ENCODE assay signal across 9 cellular contexts in genomic region chrX:37686348-37686736, GRCh38. TPM values are rescaled to one million over a fixed set of nuclear protein-coding genes. Genes with fewer than 3 reads are reported as not detected.
DNase-seq lines count a peak whose midpoint lies in the region; ATAC-seq and TF ChIP-seq lines count a peak whose summit lies in the region.
"Had no signal": no experiment of that assay in that cellular context is flagged by ENCODE, and none has a peak within 500 bp of the region (broad histone marks: within the 10 kb centered on the region; RNA-seq: fewer than 3 reads in every experiment).

No MANE protein-coding gene starts in this region.

- DNase-seq in RWPE2 (ENCODE audit: low spot score) (no peak), epithelial cell of esophagus (ENCODE audit: low read depth) (no peak), prostate gland (ENCODE audit: low spot score) (no peak), NCI-H1694 (lab: John Stamatoyannopoulos, UW) (no peak), H7 (no peak), uterus (no peak)
- DNase-seq in activated naive CD4-positive, alpha-beta T cell treated with anti-CD3 and anti-CD28 coated beads, Interleukin-2, amount 50 U/mL, for 16 hours, result no peak
- DNase-seq: NCI-H1694 treated with DMSO at 0.1 percent for 48 hours had no signal

- H3K9me3 ChIP-seq in HEK293 (ENCODE audit: control insufficient read depth, insufficient read depth, low read depth, low read length), result no peaks in the 10 kb centered on the region
- H3K9me3 ChIP-seq in RWPE2 (ENCODE audit: severe bottlenecking), result no peaks in the 10 kb centered on the region
- H3K9me3 ChIP-seq in prostate gland, result no peaks in the 10 kb centered on the region
- H3K9me3 ChIP-seq in uterus, result no peaks in the 10 kb centered on the region

- TF ChIP-seq CTCF in HEK293 (tag by site-specific recombination; IDR thresholded peaks at IDR 0.05) (no peak), RWPE2 (IDR thresholded peaks at IDR 0.05; ENCODE audit: poor library complexity, severe bottlenecking) (no peak), epithelial cell of esophagus (IDR thresholded peaks at IDR 0.05; ENCODE audit: insufficient read depth, low read depth, low read length, missing control alignments) (no peak), prostate gland (IDR thresholded peaks at IDR 0.05) (no peak), uterus (IDR thresholded peaks at IDR 0.05) (no peak)

- no peak for ATAC-seq in RWPE2 (ENCODE audit: low read depth)

- intact Hi-C loops in prostate gland (cut with DNase I) (loop anchor here (5.0 kb wide), 1 partner anchor 161 kb away; the partner anchor contains the start of gene DYNLT3), uterus (cut with DNase I; ENCODE audit: low total_unique reads) (no loop called here)

- CTCF ChIA-PET in HEK293 (lab: Yijun Ruan, JAX), result no interaction called here

- H3K27me3 ChIP-seq in RWPE2 (ENCODE audit: insufficient read depth, poor library complexity, severe bottlenecking), result no peaks in the 10 kb centered on the region
- no peaks in the 10 kb centered on the region for H3K27me3 ChIP-seq in prostate gland (replicated peaks; ENCODE audit: insufficient read depth)
- H3K27me3 ChIP-seq in H7 (ENCODE audit: control insufficient read depth, insufficient read depth, low read length), result peaks cover 13% of the 10 kb centered on the region
- H3K27me3 ChIP-seq in uterus, result peaks cover 0 to 4% of the 10 kb centered on the region in 2 donors

- H3K4me3 ChIP-seq in HEK293 (ENCODE audit: low read depth, low read length) (peak overlapping the region; percentile 50), RWPE2 (ENCODE audit: severe bottlenecking) (peak overlapping the region; percentile 40), epithelial cell of esophagus (ENCODE audit: low read length) (peak overlapping the region; percentile 34), prostate gland (peak overlapping the region; percentile 37 to 44), H7 (ENCODE audit: insufficient read depth, low read depth, low read length) (no peak overlapping the region; the same call in 1 of the 2 replicates), uterus (peak overlapping the region in 1 of 2 donors; percentile 54)

- TF ChIP-seq POLR2A in prostate gland (IDR thresholded peaks at IDR 0.05), result no peak
- no peak for TF ChIP-seq POLR2A in uterus (IDR thresholded peaks at IDR 0.05)

- WGBS in prostate gland, result 82% methylated on average over 2 of the region's 5 CpGs

- no peaks in the 10 kb centered on the region for H3K36me3 ChIP-seq in HEK293 (ENCODE audit: control insufficient read depth in 2 of 2, insufficient read depth in 1 of 2, low read length in 2 of 2)
- no peaks in the 10 kb centered on the region for H3K36me3 ChIP-seq in RWPE2 (ENCODE audit: low read depth)
- no peaks in the 10 kb centered on the region for H3K36me3 ChIP-seq in prostate gland
- no peaks in the 10 kb centered on the region for H3K36me3 ChIP-seq in H7 (replicated peaks; ENCODE audit: control insufficient read depth, insufficient read depth, low read length)
- H3K36me3 ChIP-seq in uterus, result no peaks in the 10 kb centered on the region

- POLR2A ChIA-PET in HEK293 (lab: Yijun Ruan, JAX), result no interaction called here

- no peaks in the 10 kb centered on the region; the same call in 1 of the 2 replicates for H3K4me1 ChIP-seq in HEK293 (ENCODE audit: control insufficient read depth, insufficient read depth, low read length)
- no peaks in the 10 kb centered on the region for H3K4me1 ChIP-seq in RWPE2 (ENCODE audit: insufficient read depth, poor library complexity, severe bottlenecking)
- no peaks in the 10 kb centered on the region for H3K4me1 ChIP-seq in prostate gland (replicated peaks)
- no peaks in the 10 kb centered on the region for H3K4me1 ChIP-seq in uterus

- H3K27ac ChIP-seq in HEK293 (ENCODE audit: extremely low read depth, low read depth, low read length) (peak overlapping the region; percentile 87), RWPE2 (ENCODE audit: poor library complexity, severe bottlenecking) (no peak overlapping the region), prostate gland (peak overlapping the region in 1 of 2 donors; percentile 72), uterus (no peak overlapping the region)

TF ChIP-seq in HEK293, 187 proteins besides CTCF, POLR2A, EP300 and RAD21:
- TF ChIP-seq ZNF629 (tag by site-specific recombination; IDR thresholded peaks at IDR 0.05) (no peak), ATF2 (tag by site-specific recombination; IDR thresholded peaks at IDR 0.05; ENCODE audit: low read depth) (no peak), ZNF416 (tag by site-specific recombination; IDR thresholded peaks at IDR 0.05) (no peak), PRDM4 (tag by site-specific recombination; IDR thresholded peaks at IDR 0.05) (peak; percentile 56; the same call in 1 of the 2 replicates), EGR2 (tag by site-specific recombination; IDR thresholded peaks at IDR 0.05; ENCODE audit: low read depth) (no peak), ZNF146 (tag by site-specific recombination; IDR thresholded peaks at IDR 0.05) (no peak), OVOL3 (tag by site-specific recombination; IDR thresholded peaks at IDR 0.05) (no peak)

RNA-seq across cellular contexts. Expression of gene XK, which starts 0.8 kb away (rescaled TPM):
- 1 to 10 TPM; 2.6 to 3.2 TPM for total RNA-seq in prostate gland
- total RNA-seq in H7 (2014; rRNA removed; shearing (Covaris generic)), result 1.2 and 2.2 TPM in 2 replicates
- total RNA-seq in uterus, result 1 to 10 TPM in 3 of 4 donors, under 1 TPM in 1; 0.26 to 5.0 (median 2.0) TPM
